In the genomic region with DNA sequence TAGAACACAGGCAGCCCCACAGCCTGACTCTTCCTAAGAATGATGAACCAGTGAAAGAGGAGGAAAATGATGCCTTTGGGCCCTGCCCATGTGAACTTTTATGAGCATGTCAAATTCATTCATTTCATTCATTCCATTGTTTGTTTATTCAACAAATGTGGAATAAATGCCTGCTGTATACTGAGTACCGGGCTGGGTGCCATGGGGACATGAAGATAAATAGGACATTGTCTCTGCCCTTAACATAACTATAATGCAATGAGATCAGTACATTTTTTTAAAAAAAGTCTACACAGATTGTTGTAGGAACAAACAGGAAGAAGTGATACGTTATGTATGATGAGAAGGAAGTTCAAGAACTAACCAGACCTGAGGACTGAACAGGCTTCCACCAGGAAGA, we compare ENCODE assay signal across 20 cellular contexts. TPM values are rescaled to one million over a fixed set of nuclear protein-coding genes. Genes with fewer than 3 reads are reported as not detected.
DNase-seq lines count a peak whose midpoint lies in the region; ATAC-seq and TF ChIP-seq lines count a peak whose summit lies in the region.
"Had no signal": no experiment of that assay in that cellular context is flagged by ENCODE, and none has a peak within 500 bp of the region (broad histone marks: within the 10 kb centered on the region; RNA-seq: fewer than 3 reads in every experiment).

No MANE protein-coding gene starts in this region.

- no peaks in the 10 kb centered on the region for H3K36me3 ChIP-seq in breast epithelium
- H3K36me3 ChIP-seq in mammary epithelial cell (ENCODE audit: insufficient read depth, low read length), result peaks cover 7% of the 10 kb centered on the region
- peaks cover 8% of the 10 kb centered on the region; the same call in 1 of the 2 replicates for H3K36me3 ChIP-seq in MM.1S (replicated peaks; ENCODE audit: insufficient read depth, low read length)

- H3K4me1 ChIP-seq in breast epithelium (no peaks in the 10 kb centered on the region), mammary epithelial cell (ENCODE audit: insufficient read depth, low read length) (peaks cover 7% of the 10 kb centered on the region), MM.1S (ENCODE audit: low read length) (no peaks in the 10 kb centered on the region)
- H3K4me1 ChIP-seq: Caco-2 had no signal

- CTCF ChIA-PET in mammary epithelial cell (lab: Charles Lee; ENCODE audit: low non-redundant PET), result no interaction called here

- H3K9me3 ChIP-seq in breast epithelium (no peaks in the 10 kb centered on the region), mammary epithelial cell (replicated peaks; ENCODE audit: insufficient read depth, low read length) (no peaks in the 10 kb centered on the region), MM.1S (replicated peaks; ENCODE audit: insufficient read depth, low read length) (no peaks in the 10 kb centered on the region)
- H3K9me3 ChIP-seq: Caco-2 had no signal

- H3K9me2 ChIP-seq in MM.1S (replicated peaks; ENCODE audit: insufficient read depth, low read length), result no peaks in the 10 kb centered on the region

- intact Hi-C loops in breast epithelium (cut with DNase I; ENCODE audit: low total_unique reads) (no loop called here), mammary epithelial cell (cut with micrococcal nuclease) (no loop called here), left colon (cut with DNase I, micrococcal nuclease) (no loop called here), lower leg skin (cut with DNase I; ENCODE audit: low total_unique reads) (no loop called here)

- ATAC-seq in left colon (peak; percentile 42), GM19463 (IDR thresholded peaks at IDR 0.05; ENCODE audit: unreplicated experiment) (no peak)
- ATAC-seq: Panc1 had no signal

- H3K79me2 ChIP-seq in mammary epithelial cell (ENCODE audit: insufficient read depth, low read length), result peaks cover 78% of the 10 kb centered on the region
- peaks cover 77% of the 10 kb centered on the region for H3K79me2 ChIP-seq in MM.1S (ENCODE audit: low read length)

- no TSS peak for BruUV-seq in mammary epithelial cell (replicated peaks; lab: Mats Ljungman, UMichigan)

- DNase-seq in breast epithelium (ENCODE audit: low spot score in 2 of 2) (no peak), mammary epithelial cell (no peak), dermis blood vessel endothelial cell (peak; percentile 26), left colon (no peak), superior temporal gyrus (ENCODE audit: extremely low spot score) (peak; percentile 81), MM.1S (no peak), lower leg skin (ENCODE audit: low spot score in 2 of 2) (no peak)
- DNase-seq: AML-193; Caco-2; CD4-positive, CD25-positive, alpha-beta regulatory T cell; IMR-90; NCI-H1048; NCI-H1436; NCI-H1930; NCI-H2171; NCI-H526 had no signal

- no peaks in the 10 kb centered on the region for H3K27me3 ChIP-seq in breast epithelium
- no peaks in the 10 kb centered on the region for H3K27me3 ChIP-seq in mammary epithelial cell (ENCODE audit: insufficient read depth, low read length)
- no peaks in the 10 kb centered on the region for H3K27me3 ChIP-seq in MM.1S (replicated peaks; ENCODE audit: insufficient read depth, low read length)

- H3K4me3 ChIP-seq in breast epithelium (no peak overlapping the region), mammary epithelial cell (replicated peaks in 1 of 3; ENCODE audit: insufficient read depth in 1 of 3, low read depth in 2 of 3, low read length in 3 of 3) (no peak overlapping the region), MM.1S (ENCODE audit: low read length) (no peak overlapping the region), lower leg skin (ENCODE audit: low read depth, poor library complexity, severe bottlenecking) (no peak overlapping the region)
- H3K4me3 ChIP-seq: SK-N-MC had no signal

- H3K27ac ChIP-seq in breast epithelium (peak overlapping the region; percentile 28 to 68), mammary epithelial cell (ENCODE audit: insufficient read depth, low read depth, low read length) (no peak overlapping the region), MM.1S (ENCODE audit: low read length) (no peak overlapping the region)
- H3K27ac ChIP-seq: 22Rv1, SK-N-MC had no signal

- dilution Hi-C loops in mammary epithelial cell (cut with HindIII; ENCODE audit: low sequenced_read_pairs), result no loop called here

- 88% methylated on average over 2 of the region's 2 CpGs for WGBS in mammary epithelial cell (ENCODE audit: low coverage, missing lambda C conversion rate)
- 79 to 80% methylated on average over 2 of the region's 2 CpGs for WGBS in lower leg skin, 2 donors

- no peak overlapping the region for H3K4me2 ChIP-seq in mammary epithelial cell (ENCODE audit: insufficient read depth, low read depth, low read length)
- no peak overlapping the region for H3K4me2 ChIP-seq in MM.1S (ENCODE audit: low read depth, low read length)

- H4K20me1 ChIP-seq in mammary epithelial cell (ENCODE audit: insufficient read depth, low read length) (no peaks in the 10 kb centered on the region), MM.1S (ENCODE audit: insufficient read depth, low read length) (no peaks in the 10 kb centered on the region)

- in situ Hi-C loops in mammary epithelial cell (cut with MboI; ENCODE audit: low sequenced_read_pairs in 2 of 2), result no loop called here

- no peaks in the 10 kb centered on the region for H3F3A ChIP-seq in MM.1S (ENCODE audit: insufficient read depth, low read length)

- no peak overlapping the region for H2AFZ ChIP-seq in mammary epithelial cell (ENCODE audit: low read depth, low read length)
- no peak overlapping the region for H2AFZ ChIP-seq in MM.1S (ENCODE audit: low read length)

- H3K9ac ChIP-seq in mammary epithelial cell (ENCODE audit: insufficient read depth, low read length) (no peak overlapping the region), MM.1S (ENCODE audit: low read length) (no peak overlapping the region)

- TF ChIP-seq CTCF in breast epithelium (IDR thresholded peaks at IDR 0.05) (no peak), mammary epithelial cell (conservative IDR thresholded peaks at IDR 0.05 in 1 of 2, IDR thresholded peaks at IDR 0.05 in 1 of 2; ENCODE audit: extremely low read depth in 1 of 2, insufficient read depth in 1 of 2, low read depth in 1 of 2, low read length in 2 of 2) (no peak), MM.1S (IDR thresholded peaks at IDR 0.05; ENCODE audit: low read length) (no peak), lower leg skin (IDR thresholded peaks at IDR 0.05) (no peak)

- TF ChIP-seq POLR2A in breast epithelium (IDR thresholded peaks at IDR 0.05) (no peak), lower leg skin (IDR thresholded peaks at IDR 0.05) (no peak)

RNA-seq across cellular contexts. Expression of gene MREG, which starts 14.7 kb away (rescaled TPM):
- total RNA-seq in breast epithelium (10 to 100 TPM in 2 of 3 donors, 1 to 10 TPM in 1; 3.8 to 30.1 (median 16.1) TPM), mammary epithelial cell (10 to 100 TPM; 20.7 to 29.5 TPM), dermis blood vessel endothelial cell (2.0 and 3.9 TPM in 2 replicates), left colon (10 to 100 TPM in 1 of 2 donors, 1 to 10 TPM in 1; 8.9 to 12.4 TPM), lower leg skin (10 to 100 TPM; 31.7 to 41.0 (median 35.5) TPM)
- polyA plus RNA-seq in mammary epithelial cell, result 14.1 TPM
- 9.7 TPM for polyA minus RNA-seq in mammary epithelial cell

Comparison
In these comparisons a context has a peak if more than half of its experiments do, and no peak if none do; other contexts are left out.
1. H3K27ac ChIP-seq: peak in breast epithelium (2 of 2); none in mammary epithelial cell (single experiment) and MM.1S (single experiment).
2. DNase-seq: peak in dermis blood vessel endothelial cell (single experiment) and superior temporal gyrus (single experiment); none in breast epithelium (0 of 2), mammary epithelial cell (single experiment), left colon (0 of 2), MM.1S (single experiment) and lower leg skin (0 of 2).